ENCODE assay signal across 16 cellular contexts in the genomic region with DNA sequence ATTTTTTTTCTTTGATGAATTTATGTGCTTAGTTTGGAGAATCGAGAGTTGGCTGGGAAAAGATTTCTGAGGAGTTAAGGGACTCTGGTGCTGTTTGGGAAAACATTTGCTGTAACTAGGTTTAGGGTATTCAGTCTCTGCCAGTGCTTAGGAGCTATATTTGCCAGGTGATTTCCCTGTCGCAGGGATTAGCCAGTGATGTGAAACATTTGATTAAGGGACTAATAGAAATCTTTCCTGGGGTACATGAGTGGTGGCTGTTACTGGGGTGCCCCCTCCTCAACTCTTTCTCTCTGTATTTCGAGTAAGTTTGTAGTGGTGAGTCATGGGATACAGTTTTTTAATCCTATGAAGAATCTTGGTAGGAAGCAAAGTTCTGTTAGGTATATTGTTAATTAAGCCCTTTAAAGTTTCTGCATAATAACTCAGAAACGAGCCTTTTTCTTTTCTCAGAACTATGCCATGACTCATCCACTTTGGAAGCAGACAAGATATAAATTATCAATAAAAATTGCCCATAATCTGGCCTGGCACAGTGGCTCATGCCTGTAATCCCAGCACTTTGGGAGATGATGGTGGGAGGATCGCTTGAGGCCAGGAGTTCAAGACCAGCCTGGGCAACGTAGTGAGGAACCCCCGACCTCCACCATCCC.
"Had no signal": no experiment of that assay in that cellular context is flagged by ENCODE, and none has a peak within 500 bp of the region (broad histone marks: within the 10 kb centered on the region; RNA-seq: fewer than 3 reads in every experiment).

No MANE protein-coding gene starts in this region.

- ATAC-seq: activated CD8-positive, alpha-beta memory T cell treated with anti-CD3 and anti-CD28 coated beads, Interleukin-2, amount 10 ng/mL, durations not matched to agents 7 days and 5 days; activated T-cell treated with anti-CD3 and anti-CD28 coated beads, Interleukin-2, amount 50 U/mL, for 4 hours; naive thymus-derived CD8-positive, alpha-beta T cell had no signal

- H3K27ac ChIP-seq: colonic mucosa, vagina had no signal

- H3K36me3 ChIP-seq: colonic mucosa, vagina had no signal

- H3K9me3 ChIP-seq: colonic mucosa, stomach, thyroid gland, vagina had no signal

- DNase-seq: activated CD4-positive, alpha-beta T cell treated with anti-CD3 and anti-CD28 coated beads, Interleukin-2, amount 50 U/mL, for 4 hours; activated CD4-positive, CD25-positive, alpha-beta regulatory T cell treated with anti-CD3 and anti-CD28 coated beads, Interleukin-2, amount 50 U/mL, for 72 hours; activated CD8-positive, alpha-beta memory T cell treated with anti-CD3 and anti-CD28 coated beads, Interleukin-2, amount 10 ng/mL, durations not matched to agents 7 days and 5 days; activated gamma-delta T cell treated with Interleukin-2 at 50 U/mL for 16 hours; activated T-cell treated with anti-CD3 and anti-CD28 coated beads, Interleukin-2, amount 50 U/mL, for 4 hours; aorta; colonic mucosa; effector memory CD4-positive, alpha-beta T cell; left cardiac atrium; naive thymus-derived CD8-positive, alpha-beta T cell; stimulated activated CD4-positive, alpha-beta T cell treated with anti-CD3 and anti-CD28 coated beads, Interleukin-4, amount 100 ng/mL, for 1 hour; stomach; SW 1271; thyroid gland had no signal

- H3K4me3 ChIP-seq: colonic mucosa, lung, stomach, thyroid gland, vagina had no signal

- H3K27me3 ChIP-seq: colonic mucosa, stomach, thyroid gland, vagina had no signal
